In the genomic region with DNA sequence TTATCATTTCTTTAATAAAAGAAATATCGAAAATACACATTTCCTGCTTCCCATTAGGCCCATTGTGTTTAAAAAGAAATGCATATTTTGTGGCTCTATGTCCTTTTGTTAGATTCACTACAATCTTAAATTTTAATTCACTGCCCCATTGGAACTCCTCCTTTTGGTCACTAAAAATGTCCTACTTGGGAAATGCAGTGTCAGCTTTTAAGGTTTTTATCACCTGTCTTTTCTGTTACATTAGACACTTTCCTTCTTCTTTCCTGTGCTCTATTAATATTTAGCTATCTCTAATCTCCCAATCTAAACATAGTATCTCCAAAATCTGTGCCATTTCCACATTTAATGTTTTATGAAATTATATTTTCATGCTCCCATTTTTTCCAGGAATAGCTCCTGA, we compare ENCODE assay signal across 29 cellular contexts.
"Had no signal": no experiment of that assay in that cellular context is flagged by ENCODE, and none has a peak within 500 bp of the region (broad histone marks: within the 10 kb centered on the region; RNA-seq: fewer than 3 reads in every experiment).

No MANE protein-coding gene starts in this region.

- H3K27me3 ChIP-seq: colonic mucosa, esophagus muscularis mucosa, esophagus squamous epithelium, foreskin keratinocyte, gastrocnemius medialis, gastroesophageal sphincter, heart left ventricle, heart right ventricle had no signal

- H3K9me3 Mint-ChIP-seq: endodermal cell had no signal

- H3K27ac ChIP-seq: colonic mucosa, coronary artery, dorsolateral prefrontal cortex, epithelial cell of prostate, esophagus muscularis mucosa, esophagus squamous epithelium, foreskin keratinocyte, gastrocnemius medialis, gastroesophageal sphincter, heart left ventricle, heart right ventricle had no signal

- H3K36me3 ChIP-seq: colonic mucosa, esophagus muscularis mucosa, esophagus squamous epithelium, gastrocnemius medialis, gastroesophageal sphincter, heart left ventricle, heart right ventricle had no signal

- H3K4me1 Mint-ChIP-seq: endodermal cell had no signal

- ATAC-seq: effector memory CD8-positive, alpha-beta T cell; esophagus mucosa; foreskin keratinocyte; gastrocnemius medialis; gastroesophageal sphincter; heart left ventricle; heart right ventricle had no signal

- H3K4me3 ChIP-seq: colonic mucosa, coronary artery, dorsolateral prefrontal cortex, esophagus muscularis mucosa, esophagus squamous epithelium, gastrocnemius medialis, gastroesophageal sphincter, heart left ventricle, heart right ventricle had no signal

- H3K27ac Mint-ChIP-seq: dendritic cell treated with granulocyte-macrophage colony-stimulating factor and Interleukin-4, amounts not matched to agents 40 ng/mL and 50 ng/mL, for 4 days; effector memory CD8-positive, alpha-beta T cell; endodermal cell had no signal

- DNase-seq: colonic mucosa; cortex of kidney; dermis blood vessel endothelial cell; dorsolateral prefrontal cortex; effector CD4-positive, alpha-beta T cell; effector CD8-positive, alpha-beta T cell; effector memory CD4-positive, alpha-beta T cell; effector memory CD8-positive, alpha-beta T cell; endodermal cell; erythroblast; esophagus squamous epithelium; foreskin fibroblast; foreskin keratinocyte; foreskin melanocyte; gastrocnemius medialis; glutamatergic neuron; head of caudate nucleus; heart left ventricle; heart right ventricle had no signal

- H3K27me3 Mint-ChIP-seq: dendritic cell treated with granulocyte-macrophage colony-stimulating factor and Interleukin-4, amounts not matched to agents 40 ng/mL and 50 ng/mL, for 4 days; effector memory CD8-positive, alpha-beta T cell had no signal

- H3K4me3 Mint-ChIP-seq: dendritic cell treated with granulocyte-macrophage colony-stimulating factor and Interleukin-4, amounts not matched to agents 40 ng/mL and 50 ng/mL, for 4 days; effector memory CD8-positive, alpha-beta T cell; endodermal cell had no signal

- FAIRE-seq: colon, endometrium, endothelial cell of umbilical vein, frontal cortex had no signal

- H3K4me1 ChIP-seq: colonic mucosa, esophagus muscularis mucosa, esophagus squamous epithelium, foreskin keratinocyte, gastrocnemius medialis, gastroesophageal sphincter, heart left ventricle, heart right ventricle had no signal

- H3K9me3 ChIP-seq: colonic mucosa, esophagus muscularis mucosa, esophagus squamous epithelium, gastrocnemius medialis, gastroesophageal sphincter, heart left ventricle, heart right ventricle had no signal
